In the genomic region with DNA sequence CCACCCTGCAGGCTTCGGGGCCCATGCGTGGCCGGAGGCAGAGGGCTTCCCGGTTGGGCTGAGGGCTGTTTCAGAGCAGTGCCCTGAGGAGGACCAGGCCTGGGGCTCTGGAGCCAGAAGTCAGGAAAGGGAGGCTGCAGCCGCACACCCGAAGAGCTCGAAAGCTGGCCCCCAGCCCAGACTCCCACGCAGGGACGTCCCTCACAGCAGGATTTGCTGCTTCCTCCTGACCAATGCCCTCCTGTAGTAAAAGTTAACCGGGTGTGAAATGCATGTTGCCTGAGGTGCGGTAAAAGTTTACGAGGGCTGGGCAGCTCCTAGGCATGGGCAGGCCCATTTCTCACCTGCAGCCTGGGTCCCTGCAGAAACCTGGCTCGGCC, we compare ENCODE assay signal across 11 cellular contexts.
A peak's percentile ranks its signal among the peaks of the same experiment; 100 is the strongest.
DNase-seq lines count a peak whose midpoint lies in the region; ATAC-seq and TF ChIP-seq lines count a peak whose summit lies in the region.
"Had no signal": no experiment of that assay in that cellular context is flagged by ENCODE, and none has a peak within 500 bp of the region (broad histone marks: within the 10 kb centered on the region; RNA-seq: fewer than 3 reads in every experiment).

No MANE protein-coding gene starts in this region.

- peaks cover 24% of the 10 kb centered on the region for H3K4me1 Mint-ChIP-seq in GM23338
- H3K4me1 Mint-ChIP-seq in CD14-positive monocyte = no peaks in the 10 kb centered on the region
- H3K4me1 Mint-ChIP-seq: memory B cell had no signal

- peaks cover 19% of the 10 kb centered on the region for H3K27me3 Mint-ChIP-seq in GM23338 (ENCODE audit: insufficient read depth, low read depth, poor library complexity)
- peaks cover 14 to 38% (median 15%) of the 10 kb centered on the region in 3 donors for H3K27me3 Mint-ChIP-seq in CD14-positive monocyte (ENCODE audit: low read depth in 3 of 3)

- DNase-seq in GM23338 (ENCODE audit: low spot score) (no peak), cardiac fibroblast (ENCODE audit: low read depth in 2 of 2) (peak; percentile 11 to 69), hepatocyte (ENCODE audit: low spot score) (peak; percentile 55), sciatic nerve (ENCODE audit: low spot score) (peak; percentile 79), AG20443 (ENCODE audit: low spot score) (no peak), CD14-positive monocyte (ENCODE audit: low spot score) (no peak), G401 (ENCODE audit: low spot score) (no peak)
- DNase-seq: NCI-H82 had no signal

- H4K20me1 ChIP-seq in GM23338 (replicated peaks; ENCODE audit: insufficient read depth) (no peaks in the 10 kb centered on the region), hepatocyte (ENCODE audit: insufficient read depth, poor library complexity, severe bottlenecking) (no peaks in the 10 kb centered on the region)

- H3K4me3 Mint-ChIP-seq in GM23338 = 0 out of 3 replicates have a peak overlapping the region, but pooled peaks have one; percentile 63
- no peak overlapping the region for H3K4me3 Mint-ChIP-seq in CD14-positive monocyte
- H3K4me3 Mint-ChIP-seq: memory B cell had no signal

- H3K4me2 ChIP-seq in GM23338 (peak overlapping the region; percentile 67), hepatocyte (peak overlapping the region; percentile 62)
- H3K4me2 ChIP-seq: BLaER1 treated with 17β-estradiol and CSF1 and Interleukin-3, amounts not matched to agents 10 nM and 100 nM had no signal

- H3K4me1 ChIP-seq in GM23338 (ENCODE audit: insufficient read depth) (peaks cover 9% of the 10 kb centered on the region), hepatocyte (ENCODE audit: insufficient read depth) (peaks cover 52% of the 10 kb centered on the region)

- H3K9me3 ChIP-seq in hepatocyte (ENCODE audit: low read depth) = no peaks in the 10 kb centered on the region
- H3K9me3 ChIP-seq: BLaER1 treated with 17β-estradiol and CSF1 and Interleukin-3, amounts not matched to agents 10 nM and 100 nM had no signal

- H3K4me3 ChIP-seq in GM23338 (0 out of 2 replicates have a peak overlapping the region, but pooled peaks have one; percentile 42), cardiac fibroblast (replicated peaks in 1 of 2; ENCODE audit: low read depth in 2 of 2, low read length in 2 of 2) (no peak overlapping the region), hepatocyte (no peak overlapping the region)
- H3K4me3 ChIP-seq: BLaER1 treated with 17β-estradiol and CSF1 and Interleukin-3, amounts not matched to agents 10 nM and 100 nM had no signal

- H3K9me3 Mint-ChIP-seq in GM23338 (no peaks in the 10 kb centered on the region), CD14-positive monocyte (peaks cover 0 to 4% (median 0%) of the 10 kb centered on the region in 7 donors)

- in situ Hi-C loops in G401 (cut with HindIII; ENCODE audit: low sequenced_read_pairs) = no loop called here

- no peak overlapping the region for H3K27ac Mint-ChIP-seq in GM23338
- no peak overlapping the region for H3K27ac Mint-ChIP-seq in CD14-positive monocyte
- H3K27ac Mint-ChIP-seq: memory B cell had no signal

- no peaks in the 10 kb centered on the region for H3K27me3 ChIP-seq in GM23338 (ENCODE audit: insufficient read depth)
- H3K27me3 ChIP-seq in hepatocyte = no peaks in the 10 kb centered on the region

- H3K27ac ChIP-seq in GM23338 (ENCODE audit: low read depth) (0 out of 2 replicates have a peak overlapping the region, but pooled peaks have one; percentile 28), hepatocyte (peak overlapping the region; percentile 45)
- H3K27ac ChIP-seq: BLaER1 treated with 17β-estradiol and CSF1 and Interleukin-3, amounts not matched to agents 10 nM and 100 nM had no signal

- H3F3A ChIP-seq in GM23338 (replicated peaks; ENCODE audit: low read depth) = no peaks in the 10 kb centered on the region

- TF ChIP-seq CTCF in GM23338 (conservative IDR thresholded peaks at IDR 0.05; ENCODE audit: low read depth in 2 of 2) (no peak), cardiac fibroblast (IDR thresholded peaks at IDR 0.05; ENCODE audit: low read depth, low read length) (no peak), hepatocyte (IDR thresholded peaks at IDR 0.05; ENCODE audit: poor library complexity) (no peak), CD14-positive monocyte (IDR thresholded peaks at IDR 0.05) (no peak)

- peak overlapping the region; percentile 57 for H2AFZ ChIP-seq in GM23338
- H2AFZ ChIP-seq in hepatocyte = no peak overlapping the region

- ATAC-seq in GM23338 = peak; percentile 26
- ATAC-seq in sciatic nerve = peak; percentile 23
- no peak for ATAC-seq in GM21786 (IDR thresholded peaks at IDR 0.05; ENCODE audit: unreplicated experiment)

- no peaks in the 10 kb centered on the region for H3K79me2 ChIP-seq in GM23338 (replicated peaks; ENCODE audit: insufficient read depth)
- H3K79me2 ChIP-seq in hepatocyte = no peaks in the 10 kb centered on the region

- WGBS in hepatocyte (ENCODE audit: low lambda C conversion rate, missing lambda C conversion rate) = 41% methylated on average over 13 of the region's 13 CpGs

- H3K9me2 ChIP-seq in GM23338 (ENCODE audit: insufficient read depth) = no peaks in the 10 kb centered on the region
- H3K9me2 ChIP-seq in hepatocyte (replicated peaks; ENCODE audit: insufficient read depth) = no peaks in the 10 kb centered on the region

- H3K36me3 Mint-ChIP-seq in GM23338 (ENCODE audit: low read depth) (no peaks in the 10 kb centered on the region), CD14-positive monocyte (no peaks in the 10 kb centered on the region)
- H3K36me3 Mint-ChIP-seq: memory B cell had no signal

- H3K36me3 ChIP-seq in GM23338 (ENCODE audit: insufficient read depth) = no peaks in the 10 kb centered on the region
- H3K36me3 ChIP-seq in hepatocyte (replicated peaks; ENCODE audit: insufficient read depth, low read depth) = no peaks in the 10 kb centered on the region
- H3K36me3 ChIP-seq: BLaER1 treated with 17β-estradiol and CSF1 and Interleukin-3, amounts not matched to agents 10 nM and 100 nM had no signal

- intact Hi-C loops in sciatic nerve (cut with DNase I) (no loop called here), CD14-positive monocyte (cut with micrococcal nuclease) (no loop called here)

TF ChIP-seq in GM23338, 12 proteins besides CTCF, POLR2A, EP300 and RAD21 (continues in another document):
- no peak for TF ChIP-seq JUNB (IDR thresholded peaks at IDR 0.05; ENCODE audit: unreplicated experiment)
- no peak for TF ChIP-seq EZH2 (IDR thresholded peaks at IDR 0.05; ENCODE audit: low read depth, unreplicated experiment)
- TF ChIP-seq, protein P1, sequence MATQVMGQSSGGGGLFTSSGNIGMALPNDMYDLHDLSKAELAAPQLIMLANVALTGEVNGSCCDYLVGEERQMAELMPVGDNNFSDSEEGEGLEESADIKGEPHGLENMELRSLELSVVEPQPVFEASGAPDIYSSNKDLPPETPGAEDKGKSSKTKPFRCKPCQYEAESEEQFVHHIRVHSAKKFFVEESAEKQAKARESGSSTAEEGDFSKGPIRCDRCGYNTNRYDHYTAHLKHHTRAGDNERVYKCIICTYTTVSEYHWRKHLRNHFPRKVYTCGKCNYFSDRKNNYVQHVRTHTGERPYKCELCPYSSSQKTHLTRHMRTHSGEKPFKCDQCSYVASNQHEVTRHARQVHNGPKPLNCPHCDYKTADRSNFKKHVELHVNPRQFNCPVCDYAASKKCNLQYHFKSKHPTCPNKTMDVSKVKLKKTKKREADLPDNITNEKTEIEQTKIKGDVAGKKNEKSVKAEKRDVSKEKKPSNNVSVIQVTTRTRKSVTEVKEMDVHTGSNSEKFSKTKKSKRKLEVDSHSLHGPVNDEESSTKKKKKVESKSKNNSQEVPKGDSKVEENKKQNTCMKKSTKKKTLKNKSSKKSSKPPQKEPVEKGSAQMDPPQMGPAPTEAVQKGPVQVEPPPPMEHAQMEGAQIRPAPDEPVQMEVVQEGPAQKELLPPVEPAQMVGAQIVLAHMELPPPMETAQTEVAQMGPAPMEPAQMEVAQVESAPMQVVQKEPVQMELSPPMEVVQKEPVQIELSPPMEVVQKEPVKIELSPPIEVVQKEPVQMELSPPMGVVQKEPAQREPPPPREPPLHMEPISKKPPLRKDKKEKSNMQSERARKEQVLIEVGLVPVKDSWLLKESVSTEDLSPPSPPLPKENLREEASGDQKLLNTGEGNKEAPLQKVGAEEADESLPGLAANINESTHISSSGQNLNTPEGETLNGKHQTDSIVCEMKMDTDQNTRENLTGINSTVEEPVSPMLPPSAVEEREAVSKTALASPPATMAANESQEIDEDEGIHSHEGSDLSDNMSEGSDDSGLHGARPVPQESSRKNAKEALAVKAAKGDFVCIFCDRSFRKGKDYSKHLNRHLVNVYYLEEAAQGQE (IDR thresholded peaks at IDR 0.05; ENCODE audit: unreplicated experiment) = no peak
- TF ChIP-seq, protein P2, sequence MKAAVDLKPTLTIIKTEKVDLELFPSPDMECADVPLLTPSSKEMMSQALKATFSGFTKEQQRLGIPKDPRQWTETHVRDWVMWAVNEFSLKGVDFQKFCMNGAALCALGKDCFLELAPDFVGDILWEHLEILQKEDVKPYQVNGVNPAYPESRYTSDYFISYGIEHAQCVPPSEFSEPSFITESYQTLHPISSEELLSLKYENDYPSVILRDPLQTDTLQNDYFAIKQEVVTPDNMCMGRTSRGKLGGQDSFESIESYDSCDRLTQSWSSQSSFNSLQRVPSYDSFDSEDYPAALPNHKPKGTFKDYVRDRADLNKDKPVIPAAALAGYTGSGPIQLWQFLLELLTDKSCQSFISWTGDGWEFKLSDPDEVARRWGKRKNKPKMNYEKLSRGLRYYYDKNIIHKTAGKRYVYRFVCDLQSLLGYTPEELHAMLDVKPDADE (IDR thresholded peaks at IDR 0.05) = no peak
- no peak for TF ChIP-seq ZNF331 (CRISPR knock-in tag; IDR thresholded peaks at IDR 0.05; ENCODE audit: low read depth)

Comparison
In these comparisons a context has a peak if more than half of its experiments do, and no peak if none do; other contexts are left out.
1. DNase-seq: peak in cardiac fibroblast (2 of 2), hepatocyte (single experiment) and sciatic nerve (single experiment); none in GM23338 (single experiment), AG20443 (single experiment), CD14-positive monocyte (single experiment) and G401 (single experiment).